ENCODE assay signal across 10 cellular contexts in genomic region chr10:113709221-113709838, GRCh38. TPM values are rescaled to one million over a fixed set of nuclear protein-coding genes. Genes with fewer than 3 reads are reported as not detected.
DNase-seq lines count a peak whose midpoint lies in the region; TF ChIP-seq lines count a peak whose summit lies in the region.
"Had no signal": no experiment of that assay in that cellular context is flagged by ENCODE, and none has a peak within 500 bp of the region (broad histone marks: within the 10 kb centered on the region; RNA-seq: fewer than 3 reads in every experiment).

No MANE protein-coding gene starts in this region.

- no peak overlapping the region for H3K4me3 ChIP-seq in left ventricle myocardium inferior

- no peaks in the 10 kb centered on the region for H3K36me3 ChIP-seq in left ventricle myocardium inferior

- H3K4me1 ChIP-seq in left ventricle myocardium inferior = peaks cover 59% of the 10 kb centered on the region

- intact Hi-C loops in left ventricle myocardium inferior (cut with micrococcal nuclease) = loop anchor here (10.0 kb wide), 1 partner anchor 395 kb away; no protein-coding TSS in a partner anchor

- TF ChIP-seq CTCF in left ventricle myocardium inferior (IDR thresholded peaks at IDR 0.05; ENCODE audit: borderline replicate concordance) = no peak

- no peaks in the 10 kb centered on the region for H3K9me3 ChIP-seq in left ventricle myocardium inferior (replicated peaks)

- H3K27ac ChIP-seq in left ventricle myocardium inferior (replicated peaks) = no peak overlapping the region

- peak; percentile 24 for DNase-seq in DMS153 (lab: John Stamatoyannopoulos, UW)
- peak; percentile 6 for DNase-seq in NCI-H187 treated with DMSO at 0.1 percent for 48 hours (lab: John Stamatoyannopoulos, UW)
- peak; percentile 57 for DNase-seq in brain pericyte (ENCODE audit: low read depth, low spot score)
- DNase-seq in myocyte (ENCODE audit: low read depth) = peak; percentile 58
- DNase-seq in SIG-M5 treated with dmso at 0.1 percent for 504 hours (lab: John Stamatoyannopoulos, UW; ENCODE audit: unreplicated experiment) = no peak
- DNase-seq in DMS53 (lab: John Stamatoyannopoulos, UW) = no peak
- DNase-seq in NCI-H82 (lab: John Stamatoyannopoulos, UW) = no peak
- no peak for DNase-seq in left ventricle myocardium inferior
- DNase-seq: NCI-H2029 treated with DMSO at 0.1 percent for 48 hours, occipital lobe had no signal

- no peaks in the 10 kb centered on the region for H3K27me3 ChIP-seq in left ventricle myocardium inferior (ENCODE audit: low read depth)

RNA-seq across cellular contexts. Expression of gene CASP7, which starts 29.6 kb away (rescaled TPM):
- 19.0 and 22.7 TPM in 2 replicates for total RNA-seq in myocyte
- 18.4 TPM for polyA plus RNA-seq in myocyte (2012)
- total RNA-seq in left ventricle myocardium inferior = 9.9 TPM

RNA-seq across cellular contexts. Expression of gene PLEKHS1, which starts 42.2 kb away (rescaled TPM):
- total RNA-seq in myocyte = not detected in 2 replicates
- polyA plus RNA-seq in myocyte (2012) = 0.35 TPM
- not detected for total RNA-seq in left ventricle myocardium inferior
- total RNA-seq: occipital lobe had no signal

RNA-seq across cellular contexts. Expression of gene NRAP, which starts 45.5 kb away (rescaled TPM):
- 4.1 and 5.6 TPM in 2 replicates for total RNA-seq in myocyte
- 3.5 TPM for polyA plus RNA-seq in myocyte (2012)
- 1,025 TPM for total RNA-seq in left ventricle myocardium inferior

Comparison
In these comparisons a context has a peak if more than half of its experiments do, and no peak if none do; other contexts are left out.
1. DNase-seq: peak in DMS153 (single experiment), NCI-H187 treated with DMSO at 0.1 percent for 48 hours (single experiment), brain pericyte (single experiment) and myocyte (single experiment); none in SIG-M5 treated with dmso at 0.1 percent for 504 hours (single experiment), DMS53 (single experiment), NCI-H82 (single experiment) and left ventricle myocardium inferior (single experiment).
2. RNA of gene NRAP, which starts 45.5 kb away (total RNA-seq): 1,025 TPM in left ventricle myocardium inferior (single experiment); 4.1 to 5.6 TPM in myocyte; every median in the first group is over 100 times any median in the second.